32 cellular contexts compared by ENCODE assay signal in the genomic region with DNA sequence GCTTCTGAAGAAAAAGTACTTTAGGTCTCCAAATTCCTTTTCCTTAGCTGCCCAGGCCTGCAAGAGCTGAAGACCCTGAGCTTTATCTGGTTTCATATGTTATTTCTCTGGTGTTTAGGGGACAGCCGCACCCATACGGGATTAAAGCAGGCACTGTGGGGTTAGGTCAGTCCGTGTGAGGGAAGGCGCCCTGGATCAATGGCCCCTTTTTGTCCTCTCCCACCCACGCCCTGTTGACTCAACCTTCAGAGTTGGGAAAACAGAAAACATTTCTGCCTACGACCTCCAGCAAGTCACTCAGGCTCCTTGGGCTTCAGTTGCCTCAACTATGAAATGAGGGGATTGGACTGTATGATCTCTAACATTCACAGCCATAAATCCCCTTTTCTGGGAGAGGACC. TPM values are rescaled to one million over a fixed set of nuclear protein-coding genes. Genes with fewer than 3 reads are reported as not detected.
A peak's percentile ranks its signal among the peaks of the same experiment; 100 is the strongest.
DNase-seq lines count a peak whose midpoint lies in the region; ATAC-seq, FAIRE-seq and TF ChIP-seq lines count a peak whose summit lies in the region.
"Had no signal": no experiment of that assay in that cellular context is flagged by ENCODE, and none has a peak within 500 bp of the region (broad histone marks: within the 10 kb centered on the region; RNA-seq: fewer than 3 reads in every experiment).

No MANE protein-coding gene starts in this region.

- H3K4me3 Mint-ChIP-seq in Calu3 (ENCODE audit: low read depth, unreplicated experiment): peak overlapping the region; percentile 22
- H3K4me3 Mint-ChIP-seq: activated CD4-positive, alpha-beta T cell treated with anti-CD3 and anti-CD28 coated beads, Interleukin-2, amount 10 ng/mL, durations not matched to agents 24 days and 14 days; activated naive CD8-positive, alpha-beta T cell; nephron progenitor cell; stimulated activated naive CD8-positive, alpha-beta T cell treated with anti-CD3 and anti-CD28 coated beads, Interleukin-15, Interleukin-2, amounts not matched to agents 100 ng/mL and 50 ng/mL, for 24 hours had no signal

- no peaks in the 10 kb centered on the region for H4K20me1 ChIP-seq in PC-3 (ENCODE audit: low read length)

- peaks cover 83% of the 10 kb centered on the region for H3K4me1 Mint-ChIP-seq in Calu3 (ENCODE audit: low read depth, unreplicated experiment)
- H3K4me1 Mint-ChIP-seq: activated CD4-positive, alpha-beta T cell treated with anti-CD3 and anti-CD28 coated beads, Interleukin-2, amount 10 ng/mL, durations not matched to agents 24 days and 14 days had no signal

- CTCF ChIA-PET in Calu3 (lab: Charles Lee): interaction anchor here (1.2 kb wide), 1 partner anchor 43 kb away, joined by 4 read pairs; no protein-coding TSS in a partner anchor
- CTCF ChIA-PET in PC-3 (lab: Charles Lee): interaction anchor here (0.6 kb wide), 1 partner anchor 12 kb away, joined by 3 read pairs; no protein-coding TSS in a partner anchor

- H3K9me3 Mint-ChIP-seq in Calu3 (ENCODE audit: low read depth, unreplicated experiment): no peaks in the 10 kb centered on the region
- H3K9me3 Mint-ChIP-seq: activated CD4-positive, alpha-beta T cell treated with anti-CD3 and anti-CD28 coated beads, Interleukin-2, amount 10 ng/mL, durations not matched to agents 24 days and 14 days; nephron progenitor cell; stimulated activated naive CD8-positive, alpha-beta T cell treated with anti-CD3 and anti-CD28 coated beads, Interleukin-15, Interleukin-2, amounts not matched to agents 100 ng/mL and 50 ng/mL, for 24 hours had no signal

- H3K4me2 ChIP-seq in PC-3 (ENCODE audit: low read length): no peak overlapping the region

- H3K27ac Mint-ChIP-seq in Calu3 (ENCODE audit: unreplicated experiment): peak overlapping the region; percentile 93
- H3K27ac Mint-ChIP-seq: activated CD4-positive, alpha-beta T cell treated with anti-CD3 and anti-CD28 coated beads, Interleukin-2, amount 10 ng/mL, durations not matched to agents 24 days and 14 days; activated naive CD8-positive, alpha-beta T cell; nephron progenitor cell; stimulated activated naive CD8-positive, alpha-beta T cell treated with anti-CD3 and anti-CD28 coated beads, Interleukin-15, Interleukin-2, amounts not matched to agents 100 ng/mL and 50 ng/mL, for 24 hours had no signal

- peaks cover 13% of the 10 kb centered on the region for H3K36me3 Mint-ChIP-seq in Calu3 (ENCODE audit: insufficient read depth, unreplicated experiment)
- H3K36me3 Mint-ChIP-seq: activated naive CD8-positive, alpha-beta T cell had no signal

- WGBS in small intestine, 3 donors: 25 to 59% (median 34%) methylated on average over 6 of the region's 6 CpGs

- peak; percentile 21 for DNase-seq in Calu3
- peak; percentile 23 for DNase-seq in PC-3
- peak; percentile 23 for DNase-seq in foreskin melanocyte
- peak; percentile 29 for DNase-seq in small intestine
- DNase-seq in WERI-Rb-1: no peak
- no peak for DNase-seq in stimulated activated CD4-positive, alpha-beta T cell treated with anti-CD3 and anti-CD28 coated beads, Interleukin-2, amount 100 ng/mL, for 24 hours
- DNase-seq: activated CD4-positive, alpha-beta T cell treated with anti-CD3 and anti-CD28 coated beads, Interleukin-2, amount 10 ng/mL, durations not matched to agents 24 days and 14 days; activated effector memory CD4-positive, alpha-beta T cell treated with anti-CD3 and anti-CD28 coated beads, Interleukin-2, amount 50 U/mL, for 16 hours; activated T-cell treated with anti-CD3 and anti-CD28 coated beads, Interleukin-2, amount 50 U/mL, for 1 hour; Caco-2; DMS79; GF-D8; NCI-H1436 treated with DMSO at 0.1 percent for 48 hours; NCI-H2081 treated with DMSO at 0.1 percent for 48 hours; NCI-H226; nephron progenitor cell; stimulated activated CD4-positive, alpha-beta T cell treated with anti-CD3 and anti-CD28 coated beads, Interleukin-1b, Interleukin-23, amount 100 ng/mL, for 48 hours; stimulated activated CD8-positive, alpha-beta memory T cell treated with anti-CD3 and anti-CD28 coated beads, Interleukin-4, amount 100 ng/mL, for 48 hours; SW 1271; T-helper 9 cell had no signal

- no peaks in the 10 kb centered on the region for H3K27me3 ChIP-seq in PC-3 (ENCODE audit: low read length)
- H3K27me3 ChIP-seq in small intestine (ENCODE audit: control insufficient read depth in 2 of 2, insufficient read depth in 2 of 2, low read length in 2 of 2): no peaks in the 10 kb centered on the region
- no peaks in the 10 kb centered on the region for H3K27me3 ChIP-seq in WERI-Rb-1 (ENCODE audit: insufficient read depth, low read depth, severe bottlenecking)
- H3K27me3 ChIP-seq: breast epithelium, vagina had no signal

- intact Hi-C loops in Calu3 (cut with micrococcal nuclease; ENCODE audit: unreplicated experiment): no loop called here
- intact Hi-C loops in PC-3 (cut with micrococcal nuclease): no loop called here

- H3K9ac ChIP-seq in PC-3 (ENCODE audit: low read length): no peak overlapping the region
- H3K9ac ChIP-seq: parathyroid adenoma had no signal

- BruUV-seq in Calu3 (replicated peaks; lab: Mats Ljungman, UMichigan): no TSS peak
- BruUV-seq in PC-3 (replicated peaks; lab: Mats Ljungman, UMichigan): no TSS peak

- H3K4me1 ChIP-seq in PC-3 (ENCODE audit: insufficient read depth, low read length) (peaks cover 43% of the 10 kb centered on the region), small intestine (ENCODE audit: control insufficient read depth in 2 of 2, insufficient read depth in 1 of 2, low read depth in 1 of 2, low read length in 1 of 2) (peaks cover 4 to 10% of the 10 kb centered on the region in 2 donors)
- H3K4me1 ChIP-seq: parathyroid adenoma had no signal

- TF ChIP-seq CTCF in Calu3 (IDR thresholded peaks at IDR 0.05; ENCODE audit: unreplicated experiment) (no peak), PC-3 (conservative IDR thresholded peaks at IDR 0.05; ENCODE audit: low read depth, low read length) (no peak), WERI-Rb-1 (IDR thresholded peaks at IDR 0.05; ENCODE audit: low read depth, low read length) (no peak)

- H3K27ac ChIP-seq in PC-3 (ENCODE audit: low read length): no peak overlapping the region
- H3K27ac ChIP-seq in small intestine (ENCODE audit: low read depth in 1 of 2, low read length in 1 of 2): no peak overlapping the region
- no peak overlapping the region for H3K27ac ChIP-seq in WERI-Rb-1
- H3K27ac ChIP-seq: gastroesophageal sphincter, parathyroid adenoma, thoracic aorta, vagina had no signal

- no peaks in the 10 kb centered on the region for H3K9me2 ChIP-seq in PC-3 (replicated peaks; ENCODE audit: low read length)

- H3K4me3 ChIP-seq in PC-3 (ENCODE audit: low read length): no peak overlapping the region
- H3K4me3 ChIP-seq in small intestine (ENCODE audit: low read depth in 1 of 2, low read length in 2 of 2): no peak overlapping the region
- H3K4me3 ChIP-seq in WERI-Rb-1 (ENCODE audit: low read depth, low read length): no peak overlapping the region
- H3K4me3 ChIP-seq: breast epithelium, gastroesophageal sphincter, thoracic aorta, vagina had no signal

- H3F3A ChIP-seq in PC-3 (ENCODE audit: low read length, unreplicated experiment): no peaks in the 10 kb centered on the region

- H3K36me3 ChIP-seq in PC-3 (ENCODE audit: low read depth, low read length): no peaks in the 10 kb centered on the region
- H3K36me3 ChIP-seq in small intestine (ENCODE audit: control insufficient read depth in 2 of 2, insufficient read depth in 2 of 2, low read length in 2 of 2): no peaks in the 10 kb centered on the region
- H3K36me3 ChIP-seq in WERI-Rb-1: no peaks in the 10 kb centered on the region
- H3K36me3 ChIP-seq: breast epithelium, gastroesophageal sphincter, thoracic aorta, vagina had no signal

- POLR2A ChIA-PET in PC-3 (lab: Charles Lee; ENCODE audit: unreplicated experiment): no interaction called here

- H2AFZ ChIP-seq in PC-3 (ENCODE audit: low read length): no peak overlapping the region
- H2AFZ ChIP-seq: parathyroid adenoma had no signal

- H3K9me3 ChIP-seq in PC-3 (ENCODE audit: low read length) (no peaks in the 10 kb centered on the region), small intestine (ENCODE audit: control insufficient read depth, low read depth) (no peaks in the 10 kb centered on the region), WERI-Rb-1 (ENCODE audit: severe bottlenecking) (no peaks in the 10 kb centered on the region)
- H3K9me3 ChIP-seq: breast epithelium, Caco-2, gastroesophageal sphincter, thoracic aorta, vagina had no signal

- ATAC-seq in PC-3: no peak
- ATAC-seq in HG03280 (IDR thresholded peaks at IDR 0.05; ENCODE audit: unreplicated experiment): no peak
- ATAC-seq: gastroesophageal sphincter had no signal

- no peak for FAIRE-seq in small intestine (lab: Jason Lieb, UNC)
- FAIRE-seq: H1 had no signal

- no peaks in the 10 kb centered on the region for H3K79me2 ChIP-seq in PC-3 (ENCODE audit: low read length)
- H3K79me2 ChIP-seq: parathyroid adenoma had no signal

- H3K27me3 Mint-ChIP-seq in Calu3 (ENCODE audit: unreplicated experiment): no peaks in the 10 kb centered on the region
- H3K27me3 Mint-ChIP-seq: activated naive CD8-positive, alpha-beta T cell; stimulated activated naive CD8-positive, alpha-beta T cell treated with anti-CD3 and anti-CD28 coated beads, Interleukin-15, Interleukin-2, amounts not matched to agents 100 ng/mL and 50 ng/mL, for 24 hours had no signal

RNA-seq across cellular contexts. Expression of a gene that starts 55.2 kb away (rescaled TPM):
- total RNA-seq in Calu3 (2022) (41.6 and 42.9 TPM in 2 replicates), PC-3 (2014; rRNA removed) (0.47 and 1.2 TPM in 2 replicates)
- 10 to 100 TPM; 12.2 to 19.5 (median 18.8) TPM for polyA plus RNA-seq in small intestine
- total RNA-seq: H1, lung microvascular endothelial cell, thoracic aorta had no signal
- polyA plus RNA-seq: AG04450, BJ, H1 had no signal

Comparison
In these comparisons a context has a peak if more than half of its experiments do, and no peak if none do; other contexts are left out.
1. DNase-seq: peak in Calu3 (single experiment), PC-3 (single experiment), foreskin melanocyte (single experiment) and small intestine (single experiment); none in WERI-Rb-1 (single experiment) and stimulated activated CD4-positive, alpha-beta T cell treated with anti-CD3 and anti-CD28 coated beads, Interleukin-2, amount 100 ng/mL, for 24 hours (0 of 2).
2. RNA of a gene that starts 55.2 kb away (total RNA-seq): 41.6 to 42.9 TPM in Calu3; 0.47 to 1.2 TPM in PC-3; every median in the first group is over 10 times any median in the second.